Comparison of ENCODE assay signal across 13 cellular contexts in the genomic region with DNA sequence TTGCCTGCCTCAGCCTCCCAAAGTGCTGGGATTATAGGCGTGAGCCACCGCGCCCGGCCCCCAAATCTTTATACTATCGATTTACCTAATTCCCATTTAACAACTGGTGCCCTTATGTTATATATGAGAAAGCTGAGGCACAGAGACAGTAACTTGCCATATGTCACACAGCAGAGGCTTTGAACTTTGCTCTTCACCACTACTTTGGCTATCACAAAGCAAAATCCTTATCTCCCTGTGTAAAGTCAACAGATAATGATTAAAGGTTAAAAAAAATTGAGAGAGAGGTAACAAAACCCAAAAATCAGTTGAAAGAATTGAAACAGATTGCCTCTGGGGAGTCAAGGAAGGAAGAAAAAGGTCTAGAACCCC. TPM values are rescaled to one million over a fixed set of nuclear protein-coding genes. Genes with fewer than 3 reads are reported as not detected.
DNase-seq lines count a peak whose midpoint lies in the region; ATAC-seq and TF ChIP-seq lines count a peak whose summit lies in the region.
"Had no signal": no experiment of that assay in that cellular context is flagged by ENCODE, and none has a peak within 500 bp of the region (broad histone marks: within the 10 kb centered on the region; RNA-seq: fewer than 3 reads in every experiment).

No MANE protein-coding gene starts in this region.

- DNase-seq in activated T-cell treated with anti-CD3 and anti-CD28 coated beads, Interleukin-2, amount 50 U/mL, for 4 hours: no peak
- DNase-seq in activated T-cell treated with anti-CD3 and anti-CD28 coated beads, Interleukin-2, amount 50 U/mL, for 1 hour: no peak
- DNase-seq in hepatocyte (ENCODE audit: low spot score) (no peak), stomach (no peak), C1 segment of cervical spinal cord (lab: John Stamatoyannopoulos, UW) (no peak), PC-9 (no peak), epidermal melanocyte (ENCODE audit: insufficient read length, low spot score) (no peak)
- DNase-seq: dorsolateral prefrontal cortex, NCI-H1436 treated with DMSO at 0.1 percent for 48 hours, NCI-H524 treated with DMSO at 0.1 percent for 48 hours, SJCRH30 had no signal

- peaks cover 15% of the 10 kb centered on the region for H4K20me1 ChIP-seq in hepatocyte (ENCODE audit: insufficient read depth, poor library complexity, severe bottlenecking)
- H4K20me1 ChIP-seq in PC-9 (ENCODE audit: insufficient read depth): no peaks in the 10 kb centered on the region

- no peaks in the 10 kb centered on the region for H3K9me3 Mint-ChIP-seq in activated T-cell treated with anti-CD3 and anti-CD28 coated beads, Interleukin-2, amount 50 U/mL, for 4 hours
- H3K9me3 Mint-ChIP-seq: nephron had no signal

- CTCF ChIA-PET in PC-9 (lab: Charles Lee): no interaction called here

- WGBS in hepatocyte (ENCODE audit: low lambda C conversion rate, missing lambda C conversion rate): 77% methylated on average over 5 of the region's 5 CpGs
- WGBS in stomach, 5 donors: 86 to 94% (median 89%) methylated on average over 5 of the region's 5 CpGs

- no peaks in the 10 kb centered on the region for H3K9me2 ChIP-seq in hepatocyte (replicated peaks; ENCODE audit: insufficient read depth)
- H3K9me2 ChIP-seq in PC-9 (ENCODE audit: insufficient read depth): no peaks in the 10 kb centered on the region

- H3K79me2 ChIP-seq in hepatocyte: peaks cover 100% of the 10 kb centered on the region
- peaks cover 99% of the 10 kb centered on the region for H3K79me2 ChIP-seq in PC-9 (ENCODE audit: low read depth)

- H3K27me3 ChIP-seq in hepatocyte (no peaks in the 10 kb centered on the region), stomach (no peaks in the 10 kb centered on the region), PC-9 (ENCODE audit: insufficient read depth, low read depth) (no peaks in the 10 kb centered on the region)
- H3K27me3 ChIP-seq: dorsolateral prefrontal cortex, SJCRH30 had no signal

- H3K27me3 Mint-ChIP-seq in activated T-cell treated with anti-CD3 and anti-CD28 coated beads, Interleukin-2, amount 50 U/mL, for 4 hours (ENCODE audit: low read depth): no peaks in the 10 kb centered on the region

- H3K4me3 ChIP-seq in hepatocyte: no peak overlapping the region
- H3K4me3 ChIP-seq in stomach: no peak overlapping the region
- H3K4me3 ChIP-seq in PC-9: no peak overlapping the region
- H3K4me3 ChIP-seq: dorsolateral prefrontal cortex, SJCRH30 had no signal

- H3K9me3 ChIP-seq in hepatocyte (ENCODE audit: low read depth): no peaks in the 10 kb centered on the region
- H3K9me3 ChIP-seq in stomach: no peaks in the 10 kb centered on the region
- no peaks in the 10 kb centered on the region for H3K9me3 ChIP-seq in PC-9 (ENCODE audit: insufficient read depth, low read depth)
- H3K9me3 ChIP-seq: SJCRH30 had no signal

- H3K4me3 Mint-ChIP-seq in activated T-cell treated with anti-CD3 and anti-CD28 coated beads, Interleukin-2, amount 50 U/mL, for 4 hours: peak overlapping the region; percentile 13
- H3K4me3 Mint-ChIP-seq: nephron had no signal

- H3K27ac ChIP-seq in VCaP (peak overlapping the region; percentile 5), hepatocyte (peak overlapping the region; percentile 53), stomach (peak overlapping the region in 4 of 5 donors; percentile 12 to 80 (median 58)), PC-9 (no peak overlapping the region)
- H3K27ac ChIP-seq: dorsolateral prefrontal cortex, SJCRH30 had no signal

- ATAC-seq in activated T-cell treated with anti-CD3 and anti-CD28 coated beads, Interleukin-2, amount 50 U/mL, for 4 hours: no peak

- peaks cover 29% of the 10 kb centered on the region for H3K4me1 ChIP-seq in hepatocyte (ENCODE audit: insufficient read depth)
- H3K4me1 ChIP-seq in stomach: peaks cover 42 to 52% (median 45%) of the 10 kb centered on the region in 4 donors
- peaks cover 11% of the 10 kb centered on the region; the same call in 1 of the 2 replicates for H3K4me1 ChIP-seq in PC-9 (replicated peaks; ENCODE audit: insufficient read depth)
- H3K4me1 ChIP-seq: SJCRH30 had no signal

- POLR2A ChIA-PET in PC-9 (lab: Charles Lee; ENCODE audit: unreplicated experiment): interaction anchor here (0.6 kb wide), 1 partner anchor 104 kb away, joined by 3 read pairs; no protein-coding TSS in a partner anchor

- TF ChIP-seq EP300 in stomach (IDR thresholded peaks at IDR 0.05): no peak

- H3K4me1 Mint-ChIP-seq in activated T-cell treated with anti-CD3 and anti-CD28 coated beads, Interleukin-2, amount 50 U/mL, for 4 hours (ENCODE audit: low read depth): peaks cover 67% of the 10 kb centered on the region
- H3K4me1 Mint-ChIP-seq: nephron had no signal

- H3K36me3 ChIP-seq in hepatocyte (replicated peaks; ENCODE audit: insufficient read depth, low read depth) (no peaks in the 10 kb centered on the region), stomach (peaks cover 0 to 3% (median 0%) of the 10 kb centered on the region in 4 donors), PC-9 (ENCODE audit: low read depth) (no peaks in the 10 kb centered on the region; the same call in none of the 2 replicates)
- H3K36me3 ChIP-seq: SJCRH30 had no signal

- H2AFZ ChIP-seq in hepatocyte: no peak overlapping the region
- H2AFZ ChIP-seq in PC-9: no peak overlapping the region

- peaks cover 2% of the 10 kb centered on the region for H3K36me3 Mint-ChIP-seq in activated T-cell treated with anti-CD3 and anti-CD28 coated beads, Interleukin-2, amount 50 U/mL, for 4 hours (ENCODE audit: insufficient read depth)

- peaks cover 20% of the 10 kb centered on the region for H3F3A ChIP-seq in PC-9 (ENCODE audit: insufficient read depth, low read depth)

- BruUV-seq in PC-9 (replicated peaks; lab: Mats Ljungman, UMichigan): no TSS peak

- no peak for TF ChIP-seq POLR2A in stomach (IDR thresholded peaks at IDR 0.05)

- no peak for TF ChIP-seq CTCF in VCaP (conservative IDR thresholded peaks at IDR 0.05)
- TF ChIP-seq CTCF in hepatocyte (IDR thresholded peaks at IDR 0.05; ENCODE audit: poor library complexity): no peak
- no peak for TF ChIP-seq CTCF in stomach (IDR thresholded peaks at IDR 0.05)
- TF ChIP-seq CTCF in PC-9 (conservative IDR thresholded peaks at IDR 0.05): no peak

- H3K4me2 ChIP-seq in hepatocyte: peak overlapping the region; percentile 50
- no peak overlapping the region for H3K4me2 ChIP-seq in PC-9

- intact Hi-C loops in stomach (cut with DNase I; ENCODE audit: low total_unique reads): no loop called here
- intact Hi-C loops in PC-9 (cut with micrococcal nuclease; ENCODE audit: unreplicated experiment): no loop called here

RNA-seq across cellular contexts. Expression of a gene that starts 22.3 kb away (rescaled TPM):
- total RNA-seq in activated T-cell treated with anti-CD3 and anti-CD28 coated beads, Interleukin-2, amount 50 U/mL, for 4 hours: 10 to 100 TPM; 47.0 to 57.6 (median 53.4) TPM
- total RNA-seq in hepatocyte (55.0 and 61.3 TPM in 2 replicates), stomach (10 to 100 TPM; 27.4 to 89.3 (median 45.2) TPM), PC-9 (2021) (57.8 and 68.9 TPM in 2 replicates)
- polyA plus RNA-seq in hepatocyte (12.7 and 17.8 TPM in 2 replicates), stomach (10 to 100 TPM; 27.0 to 44.7 (median 40.6) TPM)
